ENCODE assay signal across 8 cellular contexts in genomic region chr12:21940972-21941521, GRCh38. TPM values are rescaled to one million over a fixed set of nuclear protein-coding genes. Genes with fewer than 3 reads are reported as not detected.
A peak's percentile ranks its signal among the peaks of the same experiment; 100 is the strongest.
DNase-seq lines count a peak whose midpoint lies in the region; ATAC-seq, FAIRE-seq and TF ChIP-seq lines count a peak whose summit lies in the region.

Gene ABCC9 (minus strand): TSS chr12:21941426. CDS start chr12:21936674, 4,752 bp downstream.

- TF ChIP-seq CTCF in astrocyte (IDR thresholded peaks at IDR 0.05; ENCODE audit: insufficient read depth, low read depth, low read length) (no peak), sigmoid colon (IDR thresholded peaks at IDR 0.05) (no peak)

- H3K4me1 ChIP-seq in astrocyte (ENCODE audit: insufficient read depth, low read length): no peaks in the 10 kb centered on the region
- no peaks in the 10 kb centered on the region for H3K4me1 ChIP-seq in iPS DF 6.9 (ENCODE audit: control insufficient read depth, insufficient read depth, low read length)
- peaks cover 0 to 17% (median 14%) of the 10 kb centered on the region in 4 donors for H3K4me1 ChIP-seq in sigmoid colon

- no peak for TF ChIP-seq EP300 in sigmoid colon (IDR thresholded peaks at IDR 0.05)

- no peaks in the 10 kb centered on the region for H3K36me3 ChIP-seq in astrocyte (ENCODE audit: insufficient read depth, low read length)
- H3K36me3 ChIP-seq in iPS DF 6.9 (ENCODE audit: control insufficient read depth, insufficient read depth, low read length): no peaks in the 10 kb centered on the region
- peaks cover 0 to 5% (median 0%) of the 10 kb centered on the region in 4 donors for H3K36me3 ChIP-seq in sigmoid colon

- no peaks in the 10 kb centered on the region for H3K9me3 ChIP-seq in astrocyte (ENCODE audit: insufficient read depth, low read depth, low read length)
- no peaks in the 10 kb centered on the region for H3K9me3 ChIP-seq in iPS DF 6.9 (ENCODE audit: control insufficient read depth, insufficient read depth, low read length)
- H3K9me3 ChIP-seq in sigmoid colon: no peaks in the 10 kb centered on the region

- H3K27me3 ChIP-seq in astrocyte (ENCODE audit: insufficient read depth, low read length) (peaks cover 3% of the 10 kb centered on the region), iPS DF 6.9 (ENCODE audit: control insufficient read depth, insufficient read depth, low read length) (peaks cover 15% of the 10 kb centered on the region), sigmoid colon (no peaks in the 10 kb centered on the region)

- no peak within 1 kb of the TSS for H3K27ac Mint-ChIP-seq in astrocyte (ENCODE audit: unreplicated experiment)

- no peaks in the 10 kb centered on the region for H4K20me1 ChIP-seq in astrocyte (ENCODE audit: insufficient read depth, low read length)

- intact Hi-C loops in sigmoid colon (cut with DNase I): loop anchor here (2.0 to 5.0 kb wide), 3 partner anchors 49 to 166 kb away; partner anchors contain the start of gene KCNJ8

- H3K9me3 Mint-ChIP-seq in astrocyte (ENCODE audit: unreplicated experiment): peaks cover 3% of the 10 kb centered on the region

- H3K4me3 Mint-ChIP-seq in astrocyte (ENCODE audit: unreplicated experiment): peak within 1 kb of the TSS; percentile 89

- H3K4me2 ChIP-seq in astrocyte (ENCODE audit: low read length): peak within 1 kb of the TSS; percentile 96

- WGBS in iPS DF 6.9 (ENCODE audit: insufficient coverage, insufficient read length): no CpG with 5 or more reads among the region's 35 CpGs
- WGBS in sigmoid colon, 2 donors: 1 to 3% methylated on average over 35 of the region's 35 CpGs

- no peak for ATAC-seq in GM21390 (IDR thresholded peaks at IDR 0.05; ENCODE audit: unreplicated experiment)
- ATAC-seq in GM18873 (IDR thresholded peaks at IDR 0.05; ENCODE audit: low FRiP score, unreplicated experiment): no peak
- ATAC-seq in HG03135 (IDR thresholded peaks at IDR 0.05; ENCODE audit: unreplicated experiment): no peak

- peaks cover 3% of the 10 kb centered on the region for H3K4me1 Mint-ChIP-seq in astrocyte (ENCODE audit: low read depth, unreplicated experiment)

- H3K4me3 ChIP-seq in astrocyte (ENCODE audit: insufficient read depth, low read depth, low read length) (peak within 1 kb of the TSS; percentile 72), iPS DF 6.9 (ENCODE audit: low read length) (peak within 1 kb of the TSS; percentile 45), sigmoid colon (peak within 1 kb of the TSS; percentile 45 to 61 (median 59))

- H3K79me2 ChIP-seq in astrocyte (ENCODE audit: insufficient read depth, low read length): no peaks in the 10 kb centered on the region

- H2AFZ ChIP-seq in astrocyte (ENCODE audit: low read depth, low read length): peak within 1 kb of the TSS; percentile 82

- peak; percentile 29 to 33 for TF ChIP-seq POLR2A in sigmoid colon (IDR thresholded peaks at IDR 0.05)

- peak; percentile 25 for DNase-seq in stimulated activated CD4-positive, alpha-beta T cell treated with anti-CD3 and anti-CD28 coated beads, Interleukin-15, amount 100 ng/mL, for 24 hours
- DNase-seq in stimulated activated CD4-positive, alpha-beta T cell treated with anti-CD3 and anti-CD28 coated beads, Interleukin-4, amount 100 ng/mL, for 4 hours: no peak
- peak; percentile 22 for DNase-seq in astrocyte (ENCODE audit: low read depth)
- DNase-seq in iPS DF 6.9 (ENCODE audit: low read depth, low spot score): no peak
- DNase-seq in sigmoid colon: peak; percentile 81

- peaks cover 42% of the 10 kb centered on the region for H3K27me3 Mint-ChIP-seq in astrocyte (ENCODE audit: low read depth, unreplicated experiment)

- no peak for FAIRE-seq in astrocyte (lab: Jason Lieb, UNC)

- H3K27ac ChIP-seq in astrocyte (ENCODE audit: low read depth, low read length): no peak within 1 kb of the TSS
- H3K27ac ChIP-seq in iPS DF 6.9 (ENCODE audit: low read length): no peak within 1 kb of the TSS
- peak within 1 kb of the TSS; percentile 81 to 89 (median 86) for H3K27ac ChIP-seq in sigmoid colon

- peak within 1 kb of the TSS; percentile 81 for H3K9ac ChIP-seq in astrocyte (ENCODE audit: low read length)

- H3K36me3 Mint-ChIP-seq in astrocyte (ENCODE audit: low read depth, unreplicated experiment): peaks cover 3% of the 10 kb centered on the region

RNA-seq across cellular contexts. Expression of gene ABCC9, which starts in this region (rescaled TPM):
- total RNA-seq in astrocyte (0.36 and 0.41 TPM in 2 replicates), sigmoid colon (10 to 100 TPM; 28.2 to 39.2 (median 34.0) TPM)
- polyA plus RNA-seq in sigmoid colon: 1 to 10 TPM in 2 of 3 donors, under 1 TPM in 1; 0.23 to 6.0 (median 2.4) TPM

Comparison
In these comparisons a context has a peak if more than half of its experiments do, and no peak if none do; other contexts are left out.
1. RNA of gene ABCC9 (total RNA-seq): 28.2 to 39.2 TPM in sigmoid colon; 0.36 to 0.41 TPM in astrocyte; every median in the first group is over 10 times any median in the second.
2. DNase-seq: peak in stimulated activated CD4-positive, alpha-beta T cell treated with anti-CD3 and anti-CD28 coated beads, Interleukin-15, amount 100 ng/mL, for 24 hours (single experiment) and sigmoid colon (single experiment); none in stimulated activated CD4-positive, alpha-beta T cell treated with anti-CD3 and anti-CD28 coated beads, Interleukin-4, amount 100 ng/mL, for 4 hours (0 of 2) and iPS DF 6.9 (single experiment).
3. Peak in DNase-seq, H3K4me3 ChIP-seq, H3K9ac ChIP-seq and H3K4me2 ChIP-seq in astrocyte; RNA of the gene not detected or under 1 TPM.
4. H3K27ac ChIP-seq: peak in sigmoid colon (4 of 4); none in astrocyte (single experiment) and iPS DF 6.9 (single experiment).
5. Peak in every context shown above with its lines, with median percentiles within 50 percentile points of each other: H3K4me3 ChIP-seq.